In genomic region chr6:106185626-106186025, GRCh38 we compare ENCODE assay signal across 14 cellular contexts.
DNase-seq lines count a peak whose midpoint lies in the region; ATAC-seq and TF ChIP-seq lines count a peak whose summit lies in the region.
"Had no signal": no experiment of that assay in that cellular context is flagged by ENCODE, and none has a peak within 500 bp of the region (broad histone marks: within the 10 kb centered on the region; RNA-seq: fewer than 3 reads in every experiment).

No MANE protein-coding gene starts in this region.

- H3K9me3 Mint-ChIP-seq in activated naive CD4-positive, alpha-beta T cell treated with anti-CD3 and anti-CD28 coated beads, Interleukin-2, amount 50 U/mL, for 24 hours: no peaks in the 10 kb centered on the region
- no peaks in the 10 kb centered on the region for H3K9me3 Mint-ChIP-seq in T-cell
- H3K9me3 Mint-ChIP-seq in activated T-helper 1 cell treated with anti-CD3 and anti-CD28 coated beads, Interleukin-12 subunit alpha, Interleukin-12 subunit beta, Interleukin-2, Interleukin-4 antibody, amounts not matched to agents 30 ng/mL and 10 ng/mL and 1 ng/mL, durations not matched to agents 14 hours and 24 hours and 36 hours: peaks cover 4% of the 10 kb centered on the region
- no peaks in the 10 kb centered on the region for H3K9me3 Mint-ChIP-seq in stimulated activated memory B cell treated with anti-CD40 and anti-IgM and Interleukin-4, amounts not matched to agents 10 μg/mL and 1 μg/mL and 100 μg/mL, for 72 hours

- ATAC-seq in T-cell (replicated peaks in 1 of 4) (no peak), HG03442 (IDR thresholded peaks at IDR 0.05; ENCODE audit: unreplicated experiment) (no peak)
- no peak for ATAC-seq in stimulated activated memory B cell treated with anti-CD40 and anti-IgM and Interleukin-4, amounts not matched to agents 10 μg/mL and 1 μg/mL and 100 μg/mL, for 72 hours
- ATAC-seq: PC-3 had no signal

- no peaks in the 10 kb centered on the region for H3K27me3 Mint-ChIP-seq in activated naive CD4-positive, alpha-beta T cell treated with anti-CD3 and anti-CD28 coated beads, Interleukin-2, amount 50 U/mL, for 24 hours
- H3K27me3 Mint-ChIP-seq in T-cell: no peaks in the 10 kb centered on the region
- H3K27me3 Mint-ChIP-seq in activated T-helper 1 cell treated with anti-CD3 and anti-CD28 coated beads, Interleukin-12 subunit alpha, Interleukin-12 subunit beta, Interleukin-2, Interleukin-4 antibody, amounts not matched to agents 30 ng/mL and 10 ng/mL and 1 ng/mL, durations not matched to agents 14 hours and 24 hours and 36 hours (ENCODE audit: insufficient read depth): no peaks in the 10 kb centered on the region
- no peaks in the 10 kb centered on the region for H3K27me3 Mint-ChIP-seq in stimulated activated memory B cell treated with anti-CD40 and anti-IgM and Interleukin-4, amounts not matched to agents 10 μg/mL and 1 μg/mL and 100 μg/mL, for 72 hours

- H3K4me1 Mint-ChIP-seq in activated naive CD4-positive, alpha-beta T cell treated with anti-CD3 and anti-CD28 coated beads, Interleukin-2, amount 50 U/mL, for 24 hours: peaks cover 44% of the 10 kb centered on the region
- peaks cover 29 to 63% (median 44%) of the 10 kb centered on the region in 3 donors for H3K4me1 Mint-ChIP-seq in T-cell
- H3K4me1 Mint-ChIP-seq in activated T-helper 1 cell treated with anti-CD3 and anti-CD28 coated beads, Interleukin-12 subunit alpha, Interleukin-12 subunit beta, Interleukin-2, Interleukin-4 antibody, amounts not matched to agents 30 ng/mL and 10 ng/mL and 1 ng/mL, durations not matched to agents 14 hours and 24 hours and 36 hours (ENCODE audit: low read depth): peaks cover 76% of the 10 kb centered on the region
- peaks cover 20% of the 10 kb centered on the region for H3K4me1 Mint-ChIP-seq in stimulated activated memory B cell treated with anti-CD40 and anti-IgM and Interleukin-4, amounts not matched to agents 10 μg/mL and 1 μg/mL and 100 μg/mL, for 72 hours

- DNase-seq in activated naive CD4-positive, alpha-beta T cell treated with Interleukin-2 at 50 U/mL for 16 hours: no peak
- DNase-seq in T-cell (no peak), coronary artery (ENCODE audit: low spot score) (no peak)
- no peak for DNase-seq in activated T-helper 1 cell treated with anti-CD3 and anti-CD28 coated beads, Interleukin-12 subunit alpha, Interleukin-12 subunit beta, Interleukin-2, Interleukin-4 antibody, amounts not matched to agents 30 ng/mL and 10 ng/mL and 1 ng/mL, durations not matched to agents 14 hours and 24 hours and 36 hours (ENCODE audit: low spot score)
- DNase-seq: BE2C, DMS 273 treated with DMSO at 0.1 percent for 48 hours, KBM-7, NCI-H1048, NCI-H345, NCI-H526 treated with DMSO at 0.1 percent for 48 hours, PC-3 had no signal

- TF ChIP-seq CTCF in coronary artery (IDR thresholded peaks at IDR 0.05): no peak

- peak overlapping the region; percentile 17 for H3K27ac Mint-ChIP-seq in activated naive CD4-positive, alpha-beta T cell treated with anti-CD3 and anti-CD28 coated beads, Interleukin-2, amount 50 U/mL, for 24 hours
- H3K27ac Mint-ChIP-seq in T-cell: peak overlapping the region; percentile 37 to 52
- peak overlapping the region; percentile 84 for H3K27ac Mint-ChIP-seq in activated T-helper 1 cell treated with anti-CD3 and anti-CD28 coated beads, Interleukin-12 subunit alpha, Interleukin-12 subunit beta, Interleukin-2, Interleukin-4 antibody, amounts not matched to agents 30 ng/mL and 10 ng/mL and 1 ng/mL, durations not matched to agents 14 hours and 24 hours and 36 hours
- peak overlapping the region; percentile 40 for H3K27ac Mint-ChIP-seq in stimulated activated memory B cell treated with anti-CD40 and anti-IgM and Interleukin-4, amounts not matched to agents 10 μg/mL and 1 μg/mL and 100 μg/mL, for 72 hours

- H3K4me3 Mint-ChIP-seq in activated naive CD4-positive, alpha-beta T cell treated with anti-CD3 and anti-CD28 coated beads, Interleukin-2, amount 50 U/mL, for 24 hours: no peak overlapping the region
- no peak overlapping the region for H3K4me3 Mint-ChIP-seq in T-cell
- H3K4me3 Mint-ChIP-seq in activated T-helper 1 cell treated with anti-CD3 and anti-CD28 coated beads, Interleukin-12 subunit alpha, Interleukin-12 subunit beta, Interleukin-2, Interleukin-4 antibody, amounts not matched to agents 30 ng/mL and 10 ng/mL and 1 ng/mL, durations not matched to agents 14 hours and 24 hours and 36 hours: no peak overlapping the region
- no peak overlapping the region for H3K4me3 Mint-ChIP-seq in stimulated activated memory B cell treated with anti-CD40 and anti-IgM and Interleukin-4, amounts not matched to agents 10 μg/mL and 1 μg/mL and 100 μg/mL, for 72 hours

- POLR2A ChIA-PET in T-cell (lab: Charles Lee): interaction anchor here in 1 of 2 donors (0.6 kb wide), 1 partner anchor 215 kb away, joined by 5 read pairs; no protein-coding TSS in a partner anchor

- H3K4me3 ChIP-seq in coronary artery: no peak overlapping the region

- no peak overlapping the region for H3K27ac ChIP-seq in coronary artery

- CTCF ChIA-PET in T-cell (lab: Charles Lee): interaction anchor here (0.5 to 2.9 kb wide), 4 partner anchors 38 to 392 kb away, joined by 3 to 12 read pairs (median 3); no protein-coding TSS in a partner anchor

- peaks cover 15% of the 10 kb centered on the region for H3K36me3 Mint-ChIP-seq in activated naive CD4-positive, alpha-beta T cell treated with anti-CD3 and anti-CD28 coated beads, Interleukin-2, amount 50 U/mL, for 24 hours
- peaks cover 17% of the 10 kb centered on the region for H3K36me3 Mint-ChIP-seq in T-cell
- H3K36me3 Mint-ChIP-seq in activated T-helper 1 cell treated with anti-CD3 and anti-CD28 coated beads, Interleukin-12 subunit alpha, Interleukin-12 subunit beta, Interleukin-2, Interleukin-4 antibody, amounts not matched to agents 30 ng/mL and 10 ng/mL and 1 ng/mL, durations not matched to agents 14 hours and 24 hours and 36 hours (ENCODE audit: low read depth): peaks cover 21% of the 10 kb centered on the region
- peaks cover 9% of the 10 kb centered on the region for H3K36me3 Mint-ChIP-seq in stimulated activated memory B cell treated with anti-CD40 and anti-IgM and Interleukin-4, amounts not matched to agents 10 μg/mL and 1 μg/mL and 100 μg/mL, for 72 hours

- intact Hi-C loops in activated T-helper 1 cell treated with anti-CD3 and anti-CD28 coated beads, Interleukin-12 subunit alpha, Interleukin-12 subunit beta, Interleukin-2, Interleukin-4 antibody, amounts not matched to agents 30 ng/mL and 10 ng/mL and 1 ng/mL, durations not matched to agents 14 hours and 24 hours and 36 hours (cut with micrococcal nuclease): loop anchor here (1.0 to 5.0 kb wide), 4 partner anchors 37 to 337 kb away; no protein-coding TSS in a partner anchor

Comparison
In these comparisons a context has a peak if more than half of its experiments do, and no peak if none do; other contexts are left out.
1. H3K27ac Mint-ChIP-seq: peak in every context shown above with its lines; median percentile 84 in activated T-helper 1 cell treated with anti-CD3 and anti-CD28 coated beads, Interleukin-12 subunit alpha, Interleukin-12 subunit beta, Interleukin-2, Interleukin-4 antibody, amounts not matched to agents 30 ng/mL and 10 ng/mL and 1 ng/mL, durations not matched to agents 14 hours and 24 hours and 36 hours; 44 in T-cell; 40 in stimulated activated memory B cell treated with anti-CD40 and anti-IgM and Interleukin-4, amounts not matched to agents 10 μg/mL and 1 μg/mL and 100 μg/mL, for 72 hours; 17 in activated naive CD4-positive, alpha-beta T cell treated with anti-CD3 and anti-CD28 coated beads, Interleukin-2, amount 50 U/mL, for 24 hours.